Comparison of ENCODE assay signal across 1 cellular context in the genomic region with DNA sequence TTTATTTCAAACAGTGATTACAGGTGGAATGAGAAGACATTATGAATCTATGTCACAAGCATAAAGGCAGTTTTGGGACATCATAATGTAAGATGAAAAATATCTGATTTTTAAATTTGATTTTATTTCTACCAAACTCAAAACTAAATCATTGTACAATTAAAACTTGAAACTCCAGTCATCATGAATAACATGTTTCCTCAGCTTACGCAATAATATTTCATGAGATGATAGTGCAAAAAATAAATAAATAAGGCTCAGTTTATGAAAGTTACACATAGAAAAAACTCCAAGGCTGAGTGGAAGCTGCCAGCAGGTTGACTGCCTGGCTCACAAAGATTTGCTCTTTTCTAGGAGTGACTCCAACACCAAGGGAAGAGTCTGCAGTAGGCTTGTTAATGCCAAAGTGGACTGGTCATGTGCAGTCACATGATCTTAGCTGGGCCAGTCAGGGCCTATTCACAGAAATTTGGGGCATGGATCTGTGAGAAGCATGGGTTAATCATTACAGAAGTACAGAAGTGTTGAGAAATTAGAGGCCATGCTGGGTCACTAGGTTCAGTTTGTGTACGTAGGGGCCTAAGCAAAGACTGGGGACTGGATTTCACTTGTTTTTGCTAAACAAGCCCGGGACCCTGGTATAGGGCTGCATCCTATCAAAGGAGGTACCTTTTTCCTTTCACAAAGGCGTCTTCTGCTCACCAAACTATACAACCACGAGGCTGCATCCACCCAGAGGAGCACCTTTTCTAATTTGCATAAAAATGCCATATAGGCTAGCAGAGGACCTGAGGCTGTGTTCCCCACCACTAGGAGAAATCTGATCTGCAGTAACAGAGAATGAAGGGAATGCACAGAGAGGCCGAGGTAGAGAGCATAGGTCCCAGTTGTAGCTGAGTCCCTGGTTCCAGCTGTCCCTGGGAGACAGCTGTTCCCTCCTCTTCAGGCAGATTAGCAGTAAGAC.
A peak's percentile ranks its signal among the peaks of the same experiment; 100 is the strongest.
TF ChIP-seq lines count a peak whose summit lies in the region.

No MANE protein-coding gene starts in this region.

TF ChIP-seq in HepG2, 621 proteins besides CTCF, POLR2A, EP300 and RAD21 (continued from another document):
- TF ChIP-seq, protein P1, sequence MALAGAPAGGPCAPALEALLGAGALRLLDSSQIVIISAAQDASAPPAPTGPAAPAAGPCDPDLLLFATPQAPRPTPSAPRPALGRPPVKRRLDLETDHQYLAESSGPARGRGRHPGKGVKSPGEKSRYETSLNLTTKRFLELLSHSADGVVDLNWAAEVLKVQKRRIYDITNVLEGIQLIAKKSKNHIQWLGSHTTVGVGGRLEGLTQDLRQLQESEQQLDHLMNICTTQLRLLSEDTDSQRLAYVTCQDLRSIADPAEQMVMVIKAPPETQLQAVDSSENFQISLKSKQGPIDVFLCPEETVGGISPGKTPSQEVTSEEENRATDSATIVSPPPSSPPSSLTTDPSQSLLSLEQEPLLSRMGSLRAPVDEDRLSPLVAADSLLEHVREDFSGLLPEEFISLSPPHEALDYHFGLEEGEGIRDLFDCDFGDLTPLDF (CRISPR knock-in tag; IDR thresholded peaks at IDR 0.05): 0 out of 2 replicates have a peak, but pooled peaks have one; percentile 49
- TF ChIP-seq ZNF256 (CRISPR knock-in tag; conservative IDR thresholded peaks at IDR 0.05) (0 out of 2 replicates have a peak, but pooled peaks have one; percentile 35), ARNTL (CRISPR knock-in tag; IDR thresholded peaks at IDR 0.05) (0 out of 2 replicates have a peak, but pooled peaks have one; percentile 41), GFI1 (CRISPR knock-in tag; IDR thresholded peaks at IDR 0.05; ENCODE audit: borderline replicate concordance) (peak; percentile 72), NFKBIZ (CRISPR knock-in tag; IDR thresholded peaks at IDR 0.05) (peak; percentile 67), PREB (CRISPR knock-in tag; IDR thresholded peaks at IDR 0.05) (no peak), TEF (CRISPR knock-in tag; IDR thresholded peaks at IDR 0.05) (0 out of 2 replicates have a peak, but pooled peaks have one; percentile 36), ZMYM4 (CRISPR knock-in tag; IDR thresholded peaks at IDR 0.05) (peak; percentile 100), ZBTB38 (CRISPR knock-in tag; IDR thresholded peaks at IDR 0.05) (no peak), TERF1 (CRISPR knock-in tag; IDR thresholded peaks at IDR 0.05) (no peak), ZKSCAN8 (CRISPR knock-in tag; IDR thresholded peaks at IDR 0.05; ENCODE audit: borderline replicate concordance) (no peak), SNAPC5 (CRISPR knock-in tag; IDR thresholded peaks at IDR 0.05; ENCODE audit: borderline replicate concordance) (no peak), FOXA1 (IDR thresholded peaks at IDR 0.05) (no peak), FOXA1 (CRISPR knock-in tag; IDR thresholded peaks at IDR 0.05) (peak; percentile 77), MIER2 (CRISPR knock-in tag; IDR thresholded peaks at IDR 0.05) (0 out of 2 replicates have a peak, but pooled peaks have one; percentile 43), MEIS2 (CRISPR knock-in tag; IDR thresholded peaks at IDR 0.05) (peak; percentile 76; the same call in 1 of the 2 replicates), FOXP1 (IDR thresholded peaks at IDR 0.05) (0 out of 2 replicates have a peak, but pooled peaks have one; percentile 45), FOXP1 (CRISPR knock-in tag; IDR thresholded peaks at IDR 0.05) (peak; percentile 93), CBX2 (IDR thresholded peaks at IDR 0.05; ENCODE audit: low read depth, low read length) (no peak), CBX2 (CRISPR knock-in tag; IDR thresholded peaks at IDR 0.05; ENCODE audit: low read depth) (no peak), ZNF136 (CRISPR knock-in tag; IDR thresholded peaks at IDR 0.05; ENCODE audit: low read depth) (0 out of 2 replicates have a peak, but pooled peaks have one; percentile 76), TFAP4 (IDR thresholded peaks at IDR 0.05; ENCODE audit: borderline replicate concordance, low read depth) (peak; percentile 89), EHMT2 (IDR thresholded peaks at IDR 0.05; ENCODE audit: borderline replicate concordance, low read depth, low read length) (peak; percentile 93; the same call in 1 of the 2 replicates), ZSCAN31 (CRISPR knock-in tag; IDR thresholded peaks at IDR 0.05; ENCODE audit: low read depth) (peak; percentile 50; the same call in 1 of the 2 replicates), THAP11 (CRISPR knock-in tag; IDR thresholded peaks at IDR 0.05) (peak; percentile 52), ZNF530 (CRISPR knock-in tag; IDR thresholded peaks at IDR 0.05; ENCODE audit: low read depth) (no peak), FOXO4 (CRISPR knock-in tag; conservative IDR thresholded peaks at IDR 0.05) (0 out of 2 replicates have a peak, but pooled peaks have one; percentile 39), KDM6A (CRISPR knock-in tag; IDR thresholded peaks at IDR 0.05; ENCODE audit: low read depth) (peak; percentile 95), FOXC1 (CRISPR knock-in tag; IDR thresholded peaks at IDR 0.05; ENCODE audit: borderline replicate concordance) (peak; percentile 36; the same call in 1 of the 2 replicates), ZNF280D (CRISPR knock-in tag; IDR thresholded peaks at IDR 0.05) (peak; percentile 44; the same call in 1 of the 2 replicates), FUBP1 (CRISPR knock-in tag; IDR thresholded peaks at IDR 0.05; ENCODE audit: borderline replicate concordance) (no peak), ZNF816 (CRISPR knock-in tag; IDR thresholded peaks at IDR 0.05; ENCODE audit: borderline replicate concordance) (peak; percentile 55; the same call in 1 of the 2 replicates), FIP1L1 (IDR thresholded peaks at IDR 0.05; ENCODE audit: borderline replicate concordance, insufficient read depth, low read depth, low read length) (no peak), CSRNP1 (CRISPR knock-in tag; IDR thresholded peaks at IDR 0.05) (peak; percentile 42; the same call in 1 of the 2 replicates)
- TF ChIP-seq, protein P2, sequence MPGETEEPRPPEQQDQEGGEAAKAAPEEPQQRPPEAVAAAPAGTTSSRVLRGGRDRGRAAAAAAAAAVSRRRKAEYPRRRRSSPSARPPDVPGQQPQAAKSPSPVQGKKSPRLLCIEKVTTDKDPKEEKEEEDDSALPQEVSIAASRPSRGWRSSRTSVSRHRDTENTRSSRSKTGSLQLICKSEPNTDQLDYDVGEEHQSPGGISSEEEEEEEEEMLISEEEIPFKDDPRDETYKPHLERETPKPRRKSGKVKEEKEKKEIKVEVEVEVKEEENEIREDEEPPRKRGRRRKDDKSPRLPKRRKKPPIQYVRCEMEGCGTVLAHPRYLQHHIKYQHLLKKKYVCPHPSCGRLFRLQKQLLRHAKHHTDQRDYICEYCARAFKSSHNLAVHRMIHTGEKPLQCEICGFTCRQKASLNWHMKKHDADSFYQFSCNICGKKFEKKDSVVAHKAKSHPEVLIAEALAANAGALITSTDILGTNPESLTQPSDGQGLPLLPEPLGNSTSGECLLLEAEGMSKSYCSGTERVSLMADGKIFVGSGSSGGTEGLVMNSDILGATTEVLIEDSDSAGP (CRISPR knock-in tag; IDR thresholded peaks at IDR 0.05; ENCODE audit: borderline replicate concordance): no peak
TF ChIP-seq in HepG2: peak in this region for 179.
